Comparison of ENCODE assay signal across 18 cellular contexts in the genomic region with DNA sequence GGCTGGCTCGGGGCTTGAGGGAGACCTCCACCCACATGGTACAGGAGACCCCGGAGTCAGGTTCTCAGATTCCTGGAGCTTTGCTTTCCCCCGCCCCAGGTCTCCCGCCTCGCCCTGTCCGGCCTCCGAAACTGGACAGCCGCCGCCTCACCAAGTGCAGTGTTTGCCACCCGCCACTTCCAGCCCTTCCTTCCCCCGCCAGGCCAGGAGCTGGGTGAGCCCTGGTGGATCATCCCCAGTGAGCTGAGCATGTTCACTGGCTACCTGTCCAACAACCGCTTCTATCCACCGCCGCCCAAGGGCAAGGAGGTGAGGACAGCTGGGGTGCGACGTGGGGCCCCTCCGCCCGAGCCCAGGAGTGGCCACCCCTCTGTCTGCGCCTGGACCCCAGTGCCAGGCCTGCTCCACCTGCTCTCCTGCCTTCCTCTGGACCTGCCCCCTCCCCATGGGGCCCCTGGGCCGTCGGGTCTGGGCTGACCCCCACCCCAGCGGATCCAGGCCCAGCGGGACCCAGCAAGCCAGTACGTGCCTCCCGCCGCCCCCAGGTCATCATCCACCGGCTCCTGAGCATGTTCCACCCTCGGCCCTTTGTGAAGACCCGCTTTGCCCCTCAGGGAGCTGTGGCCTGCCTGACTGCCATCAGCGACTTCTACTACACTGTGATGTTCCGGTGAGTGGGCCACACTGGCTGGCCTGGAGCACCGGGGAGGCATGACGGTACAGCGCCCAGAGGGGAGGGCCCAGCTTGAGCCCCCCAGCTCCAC. TPM values are rescaled to one million over a fixed set of nuclear protein-coding genes. Genes with fewer than 3 reads are reported as not detected.
DNase-seq lines count a peak whose midpoint lies in the region; ATAC-seq and TF ChIP-seq lines count a peak whose summit lies in the region.
"Had no signal": no experiment of that assay in that cellular context is flagged by ENCODE, and none has a peak within 500 bp of the region (broad histone marks: within the 10 kb centered on the region; RNA-seq: fewer than 3 reads in every experiment).

No MANE protein-coding gene starts in this region.

- WGBS in stomach, 5 donors: 79 to 89% (median 87%) methylated on average over 15 to 34 of the region's 34 CpGs
- 82 to 94% methylated on average over 9 to 12 of the region's 34 CpGs for WGBS in esophagus squamous epithelium, 2 donors

- H3K27ac ChIP-seq in dorsolateral prefrontal cortex: peak overlapping the region in 47 of 59 donors; percentile 21 to 93 (median 83)
- H3K27ac ChIP-seq in stomach: peak overlapping the region in 4 of 5 donors; percentile 2 to 49 (median 31)
- H3K27ac ChIP-seq in esophagus squamous epithelium: no peak overlapping the region
- H3K27ac ChIP-seq: 22Rv1, KMS-11, PC-9 had no signal

- TF ChIP-seq EP300 in stomach (IDR thresholded peaks at IDR 0.05): no peak

- intact Hi-C loops in dorsolateral prefrontal cortex (cut with DNase I) (loop anchor here (5.0 to 10.0 kb wide), 4 partner anchors 241 to 561 kb away; a partner anchor contains a TSS), stomach (cut with DNase I; ENCODE audit: low total_unique reads) (loop anchor here (5.0 kb wide), 1 partner anchor 196 kb away; no protein-coding TSS in a partner anchor), esophagus squamous epithelium (cut with DNase I) (no loop called here)

- H3K9me3 Mint-ChIP-seq in activated CD8-positive, alpha-beta memory T cell treated with anti-CD3 and anti-CD28 coated beads, Interleukin-2, amount 10 ng/mL, durations not matched to agents 7 days and 5 days (ENCODE audit: low read depth): no peaks in the 10 kb centered on the region

- TF ChIP-seq CTCF in dorsolateral prefrontal cortex (IDR thresholded peaks at IDR 0.05 in 54 of 56, conservative IDR thresholded peaks at IDR 0.05 in 2 of 56; ENCODE audit: low read depth in 1 of 56, partially characterized antibody in 56 of 56) (no peak), stomach (IDR thresholded peaks at IDR 0.05) (no peak), esophagus squamous epithelium (IDR thresholded peaks at IDR 0.05) (no peak), GM20000 (IDR thresholded peaks at IDR 0.05; ENCODE audit: extremely low read depth, missing control alignments) (no peak)

- H3K4me1 Mint-ChIP-seq in activated CD8-positive, alpha-beta memory T cell treated with anti-CD3 and anti-CD28 coated beads, Interleukin-2, amount 10 ng/mL, durations not matched to agents 7 days and 5 days: peaks cover 4% of the 10 kb centered on the region

- H3K4me3 ChIP-seq in H7 (ENCODE audit: insufficient read depth, low read depth, low read length) (no peak overlapping the region), dorsolateral prefrontal cortex (no peak overlapping the region), stomach (no peak overlapping the region), esophagus squamous epithelium (no peak overlapping the region)
- H3K4me3 ChIP-seq: GM12878, PC-9 had no signal

- no peak overlapping the region for H3K4me3 Mint-ChIP-seq in activated CD8-positive, alpha-beta memory T cell treated with anti-CD3 and anti-CD28 coated beads, Interleukin-2, amount 10 ng/mL, durations not matched to agents 7 days and 5 days

- H3K27me3 ChIP-seq in H7 (ENCODE audit: control insufficient read depth, insufficient read depth, low read length) (no peaks in the 10 kb centered on the region), dorsolateral prefrontal cortex (no peaks in the 10 kb centered on the region), stomach (no peaks in the 10 kb centered on the region), esophagus squamous epithelium (no peaks in the 10 kb centered on the region)

- H3K27ac Mint-ChIP-seq in activated CD8-positive, alpha-beta memory T cell treated with anti-CD3 and anti-CD28 coated beads, Interleukin-2, amount 10 ng/mL, durations not matched to agents 7 days and 5 days: peak overlapping the region; percentile 26

- peaks cover 12 to 75% (median 55%) of the 10 kb centered on the region in 4 donors for H3K4me1 ChIP-seq in stomach
- peaks cover 29 to 74% (median 48%) of the 10 kb centered on the region in 3 donors for H3K4me1 ChIP-seq in esophagus squamous epithelium

- no peak for TF ChIP-seq POLR2A in stomach (IDR thresholded peaks at IDR 0.05)
- TF ChIP-seq POLR2A in esophagus squamous epithelium (IDR thresholded peaks at IDR 0.05): no peak

- no peaks in the 10 kb centered on the region for H3K9me3 ChIP-seq in stomach
- H3K9me3 ChIP-seq in esophagus squamous epithelium: no peaks in the 10 kb centered on the region

- H3K36me3 ChIP-seq in H7 (replicated peaks; ENCODE audit: control insufficient read depth, insufficient read depth, low read length) (peaks cover 16% of the 10 kb centered on the region), stomach (peaks cover 30 to 84% (median 72%) of the 10 kb centered on the region in 4 donors), esophagus squamous epithelium (peaks cover 9 to 84% (median 16%) of the 10 kb centered on the region in 3 donors)

- no peak for ATAC-seq in activated CD8-positive, alpha-beta memory T cell treated with anti-CD3 and anti-CD28 coated beads, Interleukin-2, amount 10 ng/mL, durations not matched to agents 7 days and 5 days

- no peaks in the 10 kb centered on the region for H3K36me3 Mint-ChIP-seq in activated CD8-positive, alpha-beta memory T cell treated with anti-CD3 and anti-CD28 coated beads, Interleukin-2, amount 10 ng/mL, durations not matched to agents 7 days and 5 days

- CTCF ChIA-PET in activated CD8-positive, alpha-beta memory T cell treated with anti-CD3 and anti-CD28 coated beads, Interleukin-2, amount 10 ng/mL, durations not matched to agents 7 days and 5 days (lab: Charles Lee): interaction anchor here (0.8 to 1.5 kb wide), 7 partner anchors 9 to 295 kb away, joined by 3 to 5 read pairs (median 4); a partner anchor contains a TSS

- peaks cover 2% of the 10 kb centered on the region for H3K27me3 Mint-ChIP-seq in activated CD8-positive, alpha-beta memory T cell treated with anti-CD3 and anti-CD28 coated beads, Interleukin-2, amount 10 ng/mL, durations not matched to agents 7 days and 5 days

- no peak for DNase-seq in activated CD8-positive, alpha-beta memory T cell treated with anti-CD3 and anti-CD28 coated beads, Interleukin-2, amount 10 ng/mL, durations not matched to agents 7 days and 5 days
- no peak for DNase-seq in activated CD8-positive, alpha-beta memory T cell treated with anti-CD3 and anti-CD28 coated beads for 24 hours
- DNase-seq in H7: peak; percentile 43
- no peak for DNase-seq in dorsolateral prefrontal cortex
- no peak for DNase-seq in stomach
- no peak for DNase-seq in esophagus squamous epithelium (lab: John Stamatoyannopoulos, UW)
- DNase-seq in NCI-H1105 (lab: John Stamatoyannopoulos, UW): no peak
- DNase-seq in GM20000 (ENCODE audit: low spot score): no peak
- DNase-seq: DMS 273 treated with DMSO at 0.1 percent for 48 hours, HCEC 1CT, NCI-H1092, NCI-H2081 treated with DMSO at 0.1 percent for 48 hours, NCI-H510A, NCI-H774, PC-9 had no signal

RNA-seq across cellular contexts. Expression of a gene that starts 8.7 kb away (rescaled TPM):
- 1 to 10 TPM; 2.7 to 2.9 TPM for total RNA-seq in activated CD8-positive, alpha-beta memory T cell treated with anti-CD3 and anti-CD28 coated beads, Interleukin-2, amount 10 ng/mL, durations not matched to agents 7 days and 5 days
- total RNA-seq in H7 (2014; rRNA removed; shearing (Covaris generic)): 108 and 139 TPM in 2 replicates
- total RNA-seq in dorsolateral prefrontal cortex: 100 to 1,000 TPM in 1 of 120 experiments, 10 to 100 TPM in 119; 34.0 to 117 (median 46.6) TPM
- total RNA-seq in stomach: 10 to 100 TPM in 4 of 5 donors, 1 to 10 TPM in 1; 1.7 to 81.1 (median 18.3) TPM
- polyA plus RNA-seq in stomach: 10 to 100 TPM in 2 of 3 donors, 1 to 10 TPM in 1; 9.5 to 29.4 (median 21.7) TPM
- 10 to 100 TPM; 19.7 to 34.5 (median 24.5) TPM for total RNA-seq in esophagus squamous epithelium

RNA-seq across cellular contexts. Expression of a gene that starts 11.1 kb away (rescaled TPM):
- total RNA-seq in activated CD8-positive, alpha-beta memory T cell treated with anti-CD3 and anti-CD28 coated beads, Interleukin-2, amount 10 ng/mL, durations not matched to agents 7 days and 5 days: 10 to 100 TPM; 28.9 to 31.2 TPM
- total RNA-seq in H7 (2014; rRNA removed; shearing (Covaris generic)): 36.8 and 38.8 TPM in 2 replicates
- total RNA-seq in dorsolateral prefrontal cortex (100 to 1,000 TPM in 32 of 120 experiments, 10 to 100 TPM in 88; 66.5 to 116 (median 93.9) TPM), stomach (100 to 1,000 TPM in 3 of 5 donors, 10 to 100 TPM in 2; 39.3 to 301 (median 107) TPM), esophagus squamous epithelium (10 to 100 TPM; 24.4 to 53.8 (median 28.3) TPM)
- 10 to 100 TPM; 41.1 to 52.4 (median 49.5) TPM for polyA plus RNA-seq in stomach

RNA-seq across cellular contexts. Expression of a gene that starts 50.6 kb away (rescaled TPM):
- total RNA-seq in activated CD8-positive, alpha-beta memory T cell treated with anti-CD3 and anti-CD28 coated beads, Interleukin-2, amount 10 ng/mL, durations not matched to agents 7 days and 5 days: 1 to 10 TPM; 8.1 to 9.8 TPM
- total RNA-seq in H7 (2014; rRNA removed; shearing (Covaris generic)): 38.9 and 42.2 TPM in 2 replicates
- total RNA-seq in dorsolateral prefrontal cortex: 1 to 10 TPM in 112 of 120 experiments, under 1 TPM in 8; 0.35 to 4.7 (median 2.0) TPM
- total RNA-seq in stomach: 1 to 10 TPM in 1 of 5 donors, under 1 TPM in 1, not detected in 3; 0.87 to 2.8 TPM
- 1 to 10 TPM in 1 of 3 donors, under 1 TPM in 2; 0.68 to 1.5 (median 1.00) TPM for polyA plus RNA-seq in stomach
- total RNA-seq in esophagus squamous epithelium: 1 to 10 TPM; 1.3 to 5.4 (median 2.5) TPM

Comparison
In these comparisons a context has a peak if more than half of its experiments do, and no peak if none do; other contexts are left out.
1. H3K27ac ChIP-seq: peak in dorsolateral prefrontal cortex (47 of 59) and stomach (4 of 5); none in esophagus squamous epithelium (0 of 4).